ENCODE assay signal across 8 cellular contexts in genomic region chr22:37601540-37602442, GRCh38.
DNase-seq lines count a peak whose midpoint lies in the region; ATAC-seq and TF ChIP-seq lines count a peak whose summit lies in the region.

No MANE protein-coding gene starts in this region.

- H3K4me3 ChIP-seq in SU-DHL-6 (ENCODE audit: insufficient read depth, low read length, poor library complexity, severe bottlenecking) = no peak overlapping the region

- H2AFZ ChIP-seq in SU-DHL-6 (ENCODE audit: low read depth, low read length, severe bottlenecking) = peak overlapping the region; percentile 27

- H3K27ac ChIP-seq in SU-DHL-6 (ENCODE audit: low read depth, low read length) = no peak overlapping the region

- H3K9ac ChIP-seq in SU-DHL-6 (ENCODE audit: low read length) = no peak overlapping the region

- DNase-seq in AG08395 (ENCODE audit: low spot score) (peak; percentile 39), KBM-7 (peak; percentile 69), iPS-NIHi11 (ENCODE audit: low spot score) (peak; percentile 86), SW 1271 (lab: John Stamatoyannopoulos, UW) (no peak), HPDE6-E6E7 (ENCODE audit: extremely low spot score) (no peak)
- no peak for DNase-seq in stimulated activated CD8-positive, alpha-beta memory T cell treated with anti-CD3 and anti-CD28 coated beads, Interleukin-4, amount 100 ng/mL, for 48 hours

- no peaks in the 10 kb centered on the region for H3K9me3 ChIP-seq in SU-DHL-6 (ENCODE audit: insufficient read depth, low read length)

- in situ Hi-C loops in KBM-7 (cut with MboI; ENCODE audit: low pct_unique_long_range_greater_than_20kb, low sequenced_read_pairs) = no loop called here

- no peaks in the 10 kb centered on the region for H3F3A ChIP-seq in SU-DHL-6 (ENCODE audit: insufficient read depth)

- no peak for TF ChIP-seq CTCF in SU-DHL-6 (IDR thresholded peaks at IDR 0.05; ENCODE audit: insufficient read depth, low read length, poor library complexity, severe bottlenecking)

- ATAC-seq in GM18511 (IDR thresholded peaks at IDR 0.05; ENCODE audit: unreplicated experiment) = no peak

- H3K27me3 ChIP-seq in SU-DHL-6 (ENCODE audit: low read length) = no peaks in the 10 kb centered on the region

- no peaks in the 10 kb centered on the region for H3K79me2 ChIP-seq in SU-DHL-6 (ENCODE audit: insufficient read depth, low read length)

- H3K9me2 ChIP-seq in SU-DHL-6 (replicated peaks; ENCODE audit: insufficient read depth, low read length) = no peaks in the 10 kb centered on the region

- no peaks in the 10 kb centered on the region for H4K20me1 ChIP-seq in SU-DHL-6 (ENCODE audit: low read depth, low read length)

- no peaks in the 10 kb centered on the region for H3K36me3 ChIP-seq in SU-DHL-6 (ENCODE audit: low read length)

- H3K4me2 ChIP-seq in SU-DHL-6 (ENCODE audit: low read depth, low read length, poor library complexity, severe bottlenecking) = peak overlapping the region; percentile 28

Comparison
In these comparisons a context has a peak if more than half of its experiments do, and no peak if none do; other contexts are left out.
1. DNase-seq: peak in AG08395 (single experiment), KBM-7 (single experiment) and iPS-NIHi11 (single experiment); none in SW 1271 (0 of 2), stimulated activated CD8-positive, alpha-beta memory T cell treated with anti-CD3 and anti-CD28 coated beads, Interleukin-4, amount 100 ng/mL, for 48 hours (single experiment) and HPDE6-E6E7 (single experiment).